Comparison of ENCODE assay signal across 29 cellular contexts in the genomic region with DNA sequence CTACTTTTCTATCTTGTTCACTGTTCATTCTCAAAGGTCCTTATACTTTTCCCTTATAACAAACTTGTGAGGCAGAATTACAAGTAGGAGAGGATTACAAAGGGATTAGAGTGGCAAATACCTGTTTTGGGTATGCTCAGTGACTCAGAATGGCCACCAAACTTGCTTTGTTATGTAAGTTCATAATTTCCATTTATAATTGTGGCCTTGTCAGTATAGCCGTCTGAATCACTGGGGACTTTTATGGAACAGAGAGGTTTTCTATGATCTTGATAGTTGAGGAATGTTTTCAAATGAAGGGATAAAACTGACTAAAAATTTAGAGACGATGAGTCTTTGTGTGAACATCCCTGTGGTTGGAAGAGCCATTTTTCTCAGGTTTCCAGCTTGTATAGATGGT.
DNase-seq lines count a peak whose midpoint lies in the region; ATAC-seq and TF ChIP-seq lines count a peak whose summit lies in the region.
"Had no signal": no experiment of that assay in that cellular context is flagged by ENCODE, and none has a peak within 500 bp of the region (broad histone marks: within the 10 kb centered on the region; RNA-seq: fewer than 3 reads in every experiment).

No MANE protein-coding gene starts in this region.

- WGBS in endodermal cell (ENCODE audit: insufficient coverage in 1 of 2, insufficient read length in 1 of 2), 2 experiments: 57 to 71% methylated on average over 1 to 2 of the region's 2 CpGs

- H3K4me1 Mint-ChIP-seq in activated naive CD4-positive, alpha-beta T cell treated with anti-CD3 and anti-CD28 coated beads for 36 hours (ENCODE audit: low read depth): peaks cover 32% of the 10 kb centered on the region
- H3K4me1 Mint-ChIP-seq in IgD-negative memory B cell (peaks cover 21 to 47% (median 32%) of the 10 kb centered on the region in 3 donors), endodermal cell (peaks cover 32% of the 10 kb centered on the region)
- H3K4me1 Mint-ChIP-seq in stimulated activated effector memory CD8-positive, alpha-beta T cell treated with anti-CD3 and anti-CD28 coated beads, Interleukin-12 subunit alpha, Interleukin-12 subunit beta, amount 100 ng/mL, for 72 hours: peaks cover 63% of the 10 kb centered on the region

- no peak overlapping the region for H3K27ac ChIP-seq in endodermal cell (ENCODE audit: low read depth, low read length)
- H3K27ac ChIP-seq: A549, cardiac muscle cell, coronary artery, parathyroid adenoma, RWPE1, skin epidermis, thoracic aorta had no signal

- no peaks in the 10 kb centered on the region for H3K27me3 Mint-ChIP-seq in activated naive CD4-positive, alpha-beta T cell treated with anti-CD3 and anti-CD28 coated beads for 36 hours (ENCODE audit: low read depth)
- H3K27me3 Mint-ChIP-seq in IgD-negative memory B cell: no peaks in the 10 kb centered on the region
- no peaks in the 10 kb centered on the region for H3K27me3 Mint-ChIP-seq in endodermal cell (ENCODE audit: insufficient read depth)
- H3K27me3 Mint-ChIP-seq: activated B cell treated with CpG ODN at 0.5 μM for 24 hours; activated CD4-positive, alpha-beta T cell treated with anti-CD3 and anti-CD28 coated beads, Interleukin-2, amount 10 ng/mL, durations not matched to agents 7 days and 5 days; B cell; CD8-positive, alpha-beta memory T cell had no signal

- H3K9me3 Mint-ChIP-seq in activated naive CD4-positive, alpha-beta T cell treated with anti-CD3 and anti-CD28 coated beads, Interleukin-2, amount 50 U/mL, for 72 hours: peaks cover 0 to 4% of the 10 kb centered on the region in 2 donors
- no peaks in the 10 kb centered on the region for H3K9me3 Mint-ChIP-seq in activated naive CD4-positive, alpha-beta T cell treated with anti-CD3 and anti-CD28 coated beads for 36 hours
- H3K9me3 Mint-ChIP-seq in IgD-negative memory B cell (peaks cover 0 to 2% (median 0%) of the 10 kb centered on the region in 3 donors), endodermal cell (no peaks in the 10 kb centered on the region)
- peaks cover 2% of the 10 kb centered on the region for H3K9me3 Mint-ChIP-seq in stimulated activated effector memory CD8-positive, alpha-beta T cell treated with anti-CD3 and anti-CD28 coated beads, Interleukin-12 subunit alpha, Interleukin-12 subunit beta, amount 100 ng/mL, for 72 hours
- H3K9me3 Mint-ChIP-seq: activated B cell treated with CpG ODN at 0.5 μM for 24 hours; CD8-positive, alpha-beta memory T cell had no signal

- peaks cover 11% of the 10 kb centered on the region for H3K4me1 ChIP-seq in endodermal cell (ENCODE audit: control insufficient read depth, insufficient read depth, low read length)
- H3K4me1 ChIP-seq: A549, parathyroid adenoma had no signal

- H3K27ac Mint-ChIP-seq in activated naive CD4-positive, alpha-beta T cell treated with anti-CD3 and anti-CD28 coated beads, Interleukin-2, amount 50 U/mL, for 72 hours: peak overlapping the region; percentile 36 to 44
- H3K27ac Mint-ChIP-seq in activated naive CD4-positive, alpha-beta T cell treated with anti-CD3 and anti-CD28 coated beads for 36 hours: no peak overlapping the region
- H3K27ac Mint-ChIP-seq in IgD-negative memory B cell (peak overlapping the region in 2 of 3 donors; percentile 17 to 46), endodermal cell (no peak overlapping the region)
- H3K27ac Mint-ChIP-seq in stimulated activated effector memory CD8-positive, alpha-beta T cell treated with anti-CD3 and anti-CD28 coated beads, Interleukin-12 subunit alpha, Interleukin-12 subunit beta, amount 100 ng/mL, for 72 hours: peak overlapping the region; percentile 54
- H3K27ac Mint-ChIP-seq: activated B cell treated with CpG ODN at 0.5 μM for 24 hours; activated CD4-positive, alpha-beta T cell treated with anti-CD3 and anti-CD28 coated beads, Interleukin-2, amount 10 ng/mL, durations not matched to agents 7 days and 5 days; B cell had no signal

- DNase-seq in activated naive CD4-positive, alpha-beta T cell treated with anti-CD3 and anti-CD28 coated beads, Interleukin-2, amount 50 U/mL, for 72 hours (ENCODE audit: low spot score in 2 of 2): no peak
- no peak for DNase-seq in activated naive CD4-positive, alpha-beta T cell treated with anti-CD3 and anti-CD28 coated beads for 36 hours
- DNase-seq in endodermal cell: no peak
- no peak for DNase-seq in stimulated activated effector memory CD8-positive, alpha-beta T cell treated with anti-CD3 and anti-CD28 coated beads, Interleukin-12 subunit alpha, Interleukin-12 subunit beta, amount 100 ng/mL, for 72 hours (ENCODE audit: low spot score in 2 of 2)
- DNase-seq: activated B cell treated with CpG ODN at 0.5 μM for 24 hours; activated CD4-positive, alpha-beta T cell treated with anti-CD3 and anti-CD28 coated beads, Interleukin-2, amount 10 ng/mL, durations not matched to agents 7 days and 5 days; activated T-cell treated with anti-CD3 and anti-CD28 coated beads, Interleukin-2, amount 50 U/mL, for 1 hour; CD8-positive, alpha-beta memory T cell; DMS153; effector CD8-positive, alpha-beta T cell; left colon; NCI-H1048; NCI-H1694 treated with DMSO at 0.1 percent for 48 hours; NCI-H2171; retina; stimulated activated naive CD4-positive, alpha-beta T cell treated with Interleukin-2 at 50 U/mL for 16 hours; T-helper 1 cell had no signal

- H3K27me3 ChIP-seq in endodermal cell (ENCODE audit: control insufficient read depth, insufficient read depth, low read length, poor library complexity, severe bottlenecking): no peaks in the 10 kb centered on the region
- H3K27me3 ChIP-seq: cardiac muscle cell had no signal

- no peak overlapping the region for H3K9ac ChIP-seq in endodermal cell (ENCODE audit: extremely low read depth, low read length, poor library complexity, severe bottlenecking)
- H3K9ac ChIP-seq: parathyroid adenoma had no signal

- no peaks in the 10 kb centered on the region for H3K9me3 ChIP-seq in endodermal cell (ENCODE audit: control insufficient read depth, low read length)
- H3K9me3 ChIP-seq: A549, thoracic aorta had no signal

- TF ChIP-seq CTCF in endodermal cell (conservative IDR thresholded peaks at IDR 0.05): no peak

- peaks cover 26 to 29% of the 10 kb centered on the region in 2 donors for H3K36me3 Mint-ChIP-seq in activated naive CD4-positive, alpha-beta T cell treated with anti-CD3 and anti-CD28 coated beads, Interleukin-2, amount 50 U/mL, for 72 hours
- peaks cover 23% of the 10 kb centered on the region for H3K36me3 Mint-ChIP-seq in activated naive CD4-positive, alpha-beta T cell treated with anti-CD3 and anti-CD28 coated beads for 36 hours (ENCODE audit: low read depth)
- peaks cover 11% of the 10 kb centered on the region for H3K36me3 Mint-ChIP-seq in IgD-negative memory B cell
- H3K36me3 Mint-ChIP-seq in endodermal cell (ENCODE audit: low read depth): peaks cover 18% of the 10 kb centered on the region
- H3K36me3 Mint-ChIP-seq in stimulated activated effector memory CD8-positive, alpha-beta T cell treated with anti-CD3 and anti-CD28 coated beads, Interleukin-12 subunit alpha, Interleukin-12 subunit beta, amount 100 ng/mL, for 72 hours: peaks cover 13% of the 10 kb centered on the region

- peak overlapping the region; percentile 56 for H3K4me3 ChIP-seq in endodermal cell (ENCODE audit: low read length)
- H3K4me3 ChIP-seq: A549, cardiac muscle cell, coronary artery, skin epidermis, thoracic aorta had no signal

- H3K4me3 Mint-ChIP-seq in activated naive CD4-positive, alpha-beta T cell treated with anti-CD3 and anti-CD28 coated beads for 36 hours: no peak overlapping the region
- no peak overlapping the region for H3K4me3 Mint-ChIP-seq in IgD-negative memory B cell
- no peak overlapping the region for H3K4me3 Mint-ChIP-seq in endodermal cell
- no peak overlapping the region for H3K4me3 Mint-ChIP-seq in stimulated activated effector memory CD8-positive, alpha-beta T cell treated with anti-CD3 and anti-CD28 coated beads, Interleukin-12 subunit alpha, Interleukin-12 subunit beta, amount 100 ng/mL, for 72 hours
- H3K4me3 Mint-ChIP-seq: activated B cell treated with CpG ODN at 0.5 μM for 24 hours; activated CD4-positive, alpha-beta T cell treated with anti-CD3 and anti-CD28 coated beads, Interleukin-2, amount 10 ng/mL, durations not matched to agents 7 days and 5 days; B cell; CD8-positive, alpha-beta memory T cell had no signal

- CTCF ChIA-PET in activated naive CD4-positive, alpha-beta T cell treated with anti-CD3 and anti-CD28 coated beads for 36 hours (lab: Charles Lee): no interaction called here

- peaks cover 21% of the 10 kb centered on the region for H3K36me3 ChIP-seq in endodermal cell (ENCODE audit: control insufficient read depth, insufficient read depth, low read length)
- H3K36me3 ChIP-seq: cardiac muscle cell, thoracic aorta had no signal

- ATAC-seq in activated naive CD4-positive, alpha-beta T cell treated with anti-CD3 and anti-CD28 coated beads, Interleukin-2, amount 50 U/mL, for 72 hours: peak in 1 of 2 donors; percentile 29
- no peak for ATAC-seq in stimulated activated effector memory CD8-positive, alpha-beta T cell treated with anti-CD3 and anti-CD28 coated beads, Interleukin-12 subunit alpha, Interleukin-12 subunit beta, amount 100 ng/mL, for 72 hours
- ATAC-seq in HG02840 (IDR thresholded peaks at IDR 0.05; ENCODE audit: low FRiP score, unreplicated experiment) (no peak), HG02759 (IDR thresholded peaks at IDR 0.05; ENCODE audit: unreplicated experiment) (no peak), HG03442 (IDR thresholded peaks at IDR 0.05; ENCODE audit: unreplicated experiment) (no peak)
- ATAC-seq: A549, left colon had no signal

- intact Hi-C loops in activated naive CD4-positive, alpha-beta T cell treated with anti-CD3 and anti-CD28 coated beads for 36 hours (cut with micrococcal nuclease): no loop called here

Comparison
In these comparisons a context has a peak if more than half of its experiments do, and no peak if none do; other contexts are left out.
1. H3K27ac Mint-ChIP-seq: peak in activated naive CD4-positive, alpha-beta T cell treated with anti-CD3 and anti-CD28 coated beads, Interleukin-2, amount 50 U/mL, for 72 hours (2 of 2), IgD-negative memory B cell (2 of 3) and stimulated activated effector memory CD8-positive, alpha-beta T cell treated with anti-CD3 and anti-CD28 coated beads, Interleukin-12 subunit alpha, Interleukin-12 subunit beta, amount 100 ng/mL, for 72 hours (single experiment); none in activated naive CD4-positive, alpha-beta T cell treated with anti-CD3 and anti-CD28 coated beads for 36 hours (single experiment) and endodermal cell (single experiment).